In genomic region chr1:6099787-6100765, GRCh38 we compare ENCODE assay signal across 14 cellular contexts. TPM values are rescaled to one million over a fixed set of nuclear protein-coding genes. Genes with fewer than 3 reads are reported as not detected.
DNase-seq lines count a peak whose midpoint lies in the region; ATAC-seq and TF ChIP-seq lines count a peak whose summit lies in the region.
"Had no signal": no experiment of that assay in that cellular context is flagged by ENCODE, and none has a peak within 500 bp of the region (broad histone marks: within the 10 kb centered on the region; RNA-seq: fewer than 3 reads in every experiment).

No MANE protein-coding gene starts in this region.

- no peaks in the 10 kb centered on the region for H4K20me1 ChIP-seq in HCT116 (ENCODE audit: insufficient read depth)

- no peaks in the 10 kb centered on the region; a peak in 2 of 4 replicates for H3K4me1 ChIP-seq in HCT116 (ENCODE audit: control insufficient read depth in 1 of 2, insufficient read depth in 2 of 2, low read length in 2 of 2)
- H3K4me1 ChIP-seq in left lung = no peaks in the 10 kb centered on the region
- H3K4me1 ChIP-seq in thyroid gland = no peaks in the 10 kb centered on the region

- H3K4me3 Mint-ChIP-seq in Calu3 (ENCODE audit: low read depth, unreplicated experiment) = no peak overlapping the region
- no peak overlapping the region for H3K4me3 Mint-ChIP-seq in activated CD8-positive, alpha-beta T cell treated with anti-CD3 and anti-CD28 coated beads for 36 hours
- H3K4me3 Mint-ChIP-seq: brain had no signal

- no peaks in the 10 kb centered on the region for H3K9me2 ChIP-seq in HCT116 (ENCODE audit: insufficient read depth)

- H3K27ac ChIP-seq in HCT116 (ENCODE audit: low read depth, low read length) = no peak overlapping the region
- H3K27ac ChIP-seq in left lung = no peak overlapping the region
- no peak overlapping the region for H3K27ac ChIP-seq in thyroid gland
- H3K27ac ChIP-seq: ovary had no signal

- no peak for TF ChIP-seq CTCF in Calu3 (IDR thresholded peaks at IDR 0.05; ENCODE audit: unreplicated experiment)
- peak in 2 of 3 experiments; percentile 25 to 30; a peak in 3 of 6 replicates for TF ChIP-seq CTCF in HCT116 (IDR thresholded peaks at IDR 0.05 in 2 of 3, conservative IDR thresholded peaks at IDR 0.05 in 1 of 3; ENCODE audit: borderline replicate concordance in 1 of 3, insufficient read depth in 1 of 3, low read depth in 2 of 3, low read length in 2 of 3)
- no peak for TF ChIP-seq CTCF in activated CD8-positive, alpha-beta T cell treated with anti-CD3 and anti-CD28 coated beads for 36 hours (IDR thresholded peaks at IDR 0.05)
- no peak for TF ChIP-seq CTCF in left lung (IDR thresholded peaks at IDR 0.05)
- TF ChIP-seq CTCF in thyroid gland (IDR thresholded peaks at IDR 0.05) = no peak

- no peaks in the 10 kb centered on the region for H3K36me3 ChIP-seq in HCT116 (ENCODE audit: control insufficient read depth in 1 of 2, insufficient read depth in 2 of 2, low read length in 2 of 2)
- H3K36me3 ChIP-seq in left lung = peaks cover 0 to 45% of the 10 kb centered on the region in 2 donors
- no peaks in the 10 kb centered on the region for H3K36me3 ChIP-seq in thyroid gland
- H3K36me3 ChIP-seq: MG63, ovary had no signal

- no peaks in the 10 kb centered on the region for H3K36me3 Mint-ChIP-seq in Calu3 (ENCODE audit: insufficient read depth, unreplicated experiment)
- peaks cover 14% of the 10 kb centered on the region for H3K36me3 Mint-ChIP-seq in activated CD8-positive, alpha-beta T cell treated with anti-CD3 and anti-CD28 coated beads for 36 hours (ENCODE audit: low read depth)

- WGBS in thyroid gland, 2 donors = 69 to 76% methylated on average over 9 to 17 of the region's 27 CpGs

- ATAC-seq in HCT116 (peak; percentile 81), left lung (peak; percentile 34), GM21825 (IDR thresholded peaks at IDR 0.05; ENCODE audit: unreplicated experiment) (no peak)
- ATAC-seq in activated CD8-positive, alpha-beta T cell treated with anti-CD3 and anti-CD28 coated beads for 36 hours = peak; percentile 15

- no peaks in the 10 kb centered on the region for H3K79me2 ChIP-seq in HCT116 (ENCODE audit: insufficient read depth, low read length)

- H3K9me3 ChIP-seq in HCT116 (ENCODE audit: control insufficient read depth in 1 of 2, insufficient read depth in 1 of 2, low read depth in 1 of 2, low read length in 2 of 2) = no peaks in the 10 kb centered on the region
- H3K9me3 ChIP-seq in left lung = no peaks in the 10 kb centered on the region
- no peaks in the 10 kb centered on the region for H3K9me3 ChIP-seq in thyroid gland
- H3K9me3 ChIP-seq: MG63, ovary had no signal

- no peak; the same call in 1 of the 2 replicates for TF ChIP-seq RAD21 in HCT116 (IDR thresholded peaks at IDR 0.05; ENCODE audit: low read depth)

- H3K27me3 Mint-ChIP-seq in Calu3 (ENCODE audit: unreplicated experiment) = peaks cover 44% of the 10 kb centered on the region
- peaks cover 2% of the 10 kb centered on the region for H3K27me3 Mint-ChIP-seq in activated CD8-positive, alpha-beta T cell treated with anti-CD3 and anti-CD28 coated beads for 36 hours
- H3K27me3 Mint-ChIP-seq: brain had no signal

- no peak overlapping the region for H3K9ac ChIP-seq in HCT116 (ENCODE audit: low read length)

- no peaks in the 10 kb centered on the region for H3K9me3 Mint-ChIP-seq in Calu3 (ENCODE audit: low read depth, unreplicated experiment)
- no peaks in the 10 kb centered on the region for H3K9me3 Mint-ChIP-seq in activated CD8-positive, alpha-beta T cell treated with anti-CD3 and anti-CD28 coated beads for 36 hours
- H3K9me3 Mint-ChIP-seq: brain had no signal

- RAD21 ChIA-PET in HCT116 (lab: Charles Lee; ENCODE audit: low non-redundant PET in 1 of 2, low total read pairs in 2 of 2, uncharacterized antibody in 2 of 2, unreplicated experiment in 2 of 2) = no interaction called here

- BruUV-seq in Calu3 (replicated peaks; lab: Mats Ljungman, UMichigan) (no TSS peak), HCT116 (replicated peaks; lab: Mats Ljungman, UMichigan) (no TSS peak)

- CTCF ChIA-PET in Calu3 (lab: Charles Lee) (interaction anchor here (1.1 kb wide), 1 partner anchor 47 kb away, joined by 4 read pairs; no protein-coding TSS in a partner anchor), HCT116 (lab: Charles Lee) (no interaction called here)
- CTCF ChIA-PET in activated CD8-positive, alpha-beta T cell treated with anti-CD3 and anti-CD28 coated beads for 36 hours (lab: Charles Lee) = no interaction called here

- H3K4me1 Mint-ChIP-seq in Calu3 (ENCODE audit: low read depth, unreplicated experiment) = no peaks in the 10 kb centered on the region
- H3K4me1 Mint-ChIP-seq in activated CD8-positive, alpha-beta T cell treated with anti-CD3 and anti-CD28 coated beads for 36 hours (ENCODE audit: low read depth) = no peaks in the 10 kb centered on the region

- no peak overlapping the region for H3K27ac Mint-ChIP-seq in Calu3 (ENCODE audit: unreplicated experiment)
- no peak overlapping the region for H3K27ac Mint-ChIP-seq in activated CD8-positive, alpha-beta T cell treated with anti-CD3 and anti-CD28 coated beads for 36 hours

- TF ChIP-seq POLR2A in HCT116 (IDR thresholded peaks at IDR 0.05; ENCODE audit: borderline replicate concordance, extremely low read depth, insufficient read depth, insufficient read length) (no peak), thyroid gland (IDR thresholded peaks at IDR 0.05) (no peak)

- no peak overlapping the region for H3K4me3 ChIP-seq in HCT116 (replicated peaks in 1 of 2; ENCODE audit: low read depth in 1 of 2, low read length in 2 of 2)
- no peak overlapping the region for H3K4me3 ChIP-seq in left lung
- no peak overlapping the region for H3K4me3 ChIP-seq in thyroid gland (replicated peaks in 1 of 3)
- H3K4me3 ChIP-seq: MG63, ovary had no signal

- H3K27me3 ChIP-seq in HCT116 (ENCODE audit: insufficient read depth, low read length) (no peaks in the 10 kb centered on the region), left lung (peaks cover 0 to 62% of the 10 kb centered on the region in 2 donors), thyroid gland (no peaks in the 10 kb centered on the region)
- H3K27me3 ChIP-seq: MG63, ovary had no signal

- no peak overlapping the region for H3K4me2 ChIP-seq in HCT116 (ENCODE audit: low read length)

- intact Hi-C loops in Calu3 (cut with micrococcal nuclease; ENCODE audit: unreplicated experiment) = loop anchor here (1.0 kb wide), 1 partner anchor 47 kb away; no protein-coding TSS in a partner anchor
- intact Hi-C loops in HCT116 (cut with micrococcal nuclease) = loop anchor here (1.0 kb wide), 1 partner anchor 47 kb away; no protein-coding TSS in a partner anchor
- intact Hi-C loops in activated CD8-positive, alpha-beta T cell treated with anti-CD3 and anti-CD28 coated beads for 36 hours (cut with micrococcal nuclease) = no loop called here
- intact Hi-C loops in left lung (cut with DNase I) = no loop called here
- intact Hi-C loops in thyroid gland (cut with DNase I) = no loop called here

- POLR2A ChIA-PET in HCT116 (lab: Charles Lee) = no interaction called here
- POLR2A ChIA-PET in activated CD8-positive, alpha-beta T cell treated with anti-CD3 and anti-CD28 coated beads for 36 hours (lab: Charles Lee) = interaction anchor here (0.9 to 2.0 kb wide), 5 partner anchors 8 to 73 kb away, joined by 3 to 10 read pairs (median 5); no protein-coding TSS in a partner anchor

- H2AFZ ChIP-seq in HCT116 (ENCODE audit: low read depth, low read length, poor library complexity, severe bottlenecking) = no peak overlapping the region

- DNase-seq in Calu3 (peak; percentile 33), HCT116 (ENCODE audit: low read depth, low spot score) (no peak), left lung (peak in 1 of 2 donors; percentile 75), thyroid gland (no peak), cerebellar cortex (ENCODE audit: low spot score) (no peak)
- DNase-seq in activated CD8-positive, alpha-beta T cell treated with anti-CD3 and anti-CD28 coated beads for 36 hours = peak; percentile 29
- no peak for DNase-seq in activated naive CD4-positive, alpha-beta T cell treated with Interleukin-2 at 50 U/mL for 16 hours
- DNase-seq: activated CD8-positive, alpha-beta memory T cell treated with anti-CD3 and anti-CD28 coated beads, Interleukin-2, amount 50 U/mL, for 4 hours; kidney glomerular epithelial cell; MG63; stimulated activated CD4-positive, alpha-beta T cell treated with anti-CD3 and anti-CD28 coated beads, Interleukin-4, amount 100 ng/mL, for 24 hours had no signal

TF ChIP-seq in HCT116, 20 proteins besides CTCF, POLR2A, EP300 and RAD21:
- TF ChIP-seq EGR1 (IDR thresholded peaks at IDR 0.05; ENCODE audit: low read depth) (no peak; the same call in 1 of the 2 replicates), YY1 (IDR thresholded peaks at IDR 0.05; ENCODE audit: extremely low read depth, insufficient replicate concordance, low read depth, low read length) (no peak), CBX3 (IDR thresholded peaks at IDR 0.05; ENCODE audit: low read depth) (no peak)

RNA-seq across cellular contexts. Expression of gene KCNAB2, which starts 54.4 kb away (rescaled TPM):
- total RNA-seq in Calu3 (2022) (3.6 and 4.7 TPM in 2 replicates), HCT116 (2021; ENCODE audit: unreplicated experiment) (18.1 TPM), left lung (10 to 100 TPM; 35.6 to 82.5 TPM), thyroid gland (1 to 10 TPM; 3.1 to 7.3 (median 6.1) TPM)
- polyA plus RNA-seq in HCT116 (2012) = 10.2 TPM in 2 replicates
- 100 to 1,000 TPM; 290 to 299 TPM for total RNA-seq in activated CD8-positive, alpha-beta T cell treated with anti-CD3 and anti-CD28 coated beads for 36 hours

Comparison
In these comparisons a context has a peak if more than half of its experiments do, and no peak if none do; other contexts are left out.
1. DNase-seq: peak in Calu3 (single experiment) and activated CD8-positive, alpha-beta T cell treated with anti-CD3 and anti-CD28 coated beads for 36 hours (single experiment); none in HCT116 (single experiment), thyroid gland (0 of 2), cerebellar cortex (single experiment) and activated naive CD4-positive, alpha-beta T cell treated with Interleukin-2 at 50 U/mL for 16 hours (single experiment).
2. CTCF ChIP-seq: peak in HCT116 (2 of 3); none in Calu3 (single experiment), activated CD8-positive, alpha-beta T cell treated with anti-CD3 and anti-CD28 coated beads for 36 hours (single experiment), left lung (0 of 2) and thyroid gland (0 of 6).
3. intact Hi-C loops: an anchor here in Calu3 (1.0 kb wide) and HCT116 (1.0 kb wide); none called in activated CD8-positive, alpha-beta T cell treated with anti-CD3 and anti-CD28 coated beads for 36 hours, left lung and thyroid gland.